In genomic region chrX:140762061-140762460, GRCh38 we compare ENCODE assay signal across 8 cellular contexts. TPM values are rescaled to one million over a fixed set of nuclear protein-coding genes. Genes with fewer than 3 reads are reported as not detected.
DNase-seq lines count a peak whose midpoint lies in the region; ATAC-seq and TF ChIP-seq lines count a peak whose summit lies in the region.

No MANE protein-coding gene starts in this region.

- H3K9me3 ChIP-seq in OCI-LY7 (ENCODE audit: low read length) (no peaks in the 10 kb centered on the region), tibial nerve (no peaks in the 10 kb centered on the region)

- intact Hi-C loops in OCI-LY7 (cut with micrococcal nuclease; ENCODE audit: unreplicated experiment), result no loop called here

- BruUV-seq in OCI-LY7 (replicated peaks; lab: Mats Ljungman, UMichigan), result no TSS peak

- no peak overlapping the region for H3K4me2 ChIP-seq in OCI-LY7 (ENCODE audit: low read length)

- H4K20me1 ChIP-seq in OCI-LY7 (ENCODE audit: insufficient read depth, low read length), result no peaks in the 10 kb centered on the region

- 1 to 4% methylated on average over 7 of the region's 7 CpGs for WGBS in tibial nerve, 2 donors

- H3K9me2 ChIP-seq in OCI-LY7 (ENCODE audit: insufficient read depth, low read length), result no peaks in the 10 kb centered on the region

- no peaks in the 10 kb centered on the region for H3K4me1 ChIP-seq in OCI-LY7 (ENCODE audit: insufficient read depth, low read length, poor library complexity, severe bottlenecking)
- peaks cover 0 to 4% (median 0%) of the 10 kb centered on the region in 4 donors for H3K4me1 ChIP-seq in tibial nerve

- POLR2A ChIA-PET in OCI-LY7 (lab: Charles Lee), result interaction anchor here (0.6 kb wide), 1 partner anchor 14 kb away, joined by 8 read pairs; no protein-coding TSS in a partner anchor

- CTCF ChIA-PET in OCI-LY7 (lab: Charles Lee; ENCODE audit: unreplicated experiment), result interaction anchor here (0.6 kb wide), 1 partner anchor 8 kb away, joined by 4 read pairs; no protein-coding TSS in a partner anchor

- no peak for TF ChIP-seq EP300 in tibial nerve (IDR thresholded peaks at IDR 0.05)

- TF ChIP-seq CTCF in OCI-LY7 (conservative IDR thresholded peaks at IDR 0.05; ENCODE audit: low read length) (peak; percentile 84), tibial nerve (IDR thresholded peaks at IDR 0.05) (peak; percentile 39 to 85 (median 64))

- DNase-seq in COLO829 (ENCODE audit: low spot score) (peak; percentile 21), OCI-LY7 (ENCODE audit: low spot score) (peak; percentile 54), cerebellum (ENCODE audit: low spot score) (peak; percentile 43), kidney tubule cell (ENCODE audit: low spot score) (peak; percentile 59), tibial nerve (ENCODE audit: low spot score in 2 of 2) (peak in 1 of 2 donors; percentile 58), OCI-M2 (lab: John Stamatoyannopoulos, UW; ENCODE audit: unreplicated experiment) (no peak)

- ATAC-seq in GM18861 (IDR thresholded peaks at IDR 0.05; ENCODE audit: unreplicated experiment) (peak; percentile 88), HG03135 (IDR thresholded peaks at IDR 0.05; ENCODE audit: unreplicated experiment) (peak; percentile 78)

- H3K27ac ChIP-seq in OCI-LY7 (ENCODE audit: low read depth, low read length, poor library complexity, severe bottlenecking) (no peak overlapping the region), tibial nerve (no peak overlapping the region)

- H3K79me2 ChIP-seq in OCI-LY7 (ENCODE audit: insufficient read depth, low read depth, low read length), result no peaks in the 10 kb centered on the region

- H3K4me3 ChIP-seq in OCI-LY7 (ENCODE audit: low read depth, low read length, poor library complexity, severe bottlenecking), result no peak overlapping the region
- no peak overlapping the region for H3K4me3 ChIP-seq in tibial nerve

- TF ChIP-seq POLR2A in tibial nerve (IDR thresholded peaks at IDR 0.05), result no peak

- H2AFZ ChIP-seq in OCI-LY7 (ENCODE audit: low read length), result no peak overlapping the region

- peaks cover 0 to 22% of the 10 kb centered on the region in 2 donors for H3K27me3 ChIP-seq in tibial nerve

- H3K36me3 ChIP-seq in OCI-LY7 (ENCODE audit: insufficient read depth, low read length), result no peaks in the 10 kb centered on the region
- H3K36me3 ChIP-seq in tibial nerve, result no peaks in the 10 kb centered on the region

RNA-seq across cellular contexts. Expression of gene LINC00632, which starts 52.5 kb away (rescaled TPM):
- total RNA-seq in OCI-LY7 (2014; rRNA removed; shearing (Covaris generic)), result not detected in 2 replicates
- total RNA-seq in OCI-LY7 (2022) (not detected in 2 replicates), cerebellum (237 TPM), tibial nerve (100 to 1,000 TPM; 114 to 474 (median 277) TPM)

Comparison
In these comparisons a context has a peak if more than half of its experiments do, and no peak if none do; other contexts are left out.
1. RNA of gene LINC00632, which starts 52.5 kb away (total RNA-seq): 114 to 474 TPM in tibial nerve and 237 TPM in cerebellum (single experiment); not detected in OCI-LY7; every median in the first group is over 100 times any median in the second.